1 cellular context compared by ENCODE assay signal in the genomic region with DNA sequence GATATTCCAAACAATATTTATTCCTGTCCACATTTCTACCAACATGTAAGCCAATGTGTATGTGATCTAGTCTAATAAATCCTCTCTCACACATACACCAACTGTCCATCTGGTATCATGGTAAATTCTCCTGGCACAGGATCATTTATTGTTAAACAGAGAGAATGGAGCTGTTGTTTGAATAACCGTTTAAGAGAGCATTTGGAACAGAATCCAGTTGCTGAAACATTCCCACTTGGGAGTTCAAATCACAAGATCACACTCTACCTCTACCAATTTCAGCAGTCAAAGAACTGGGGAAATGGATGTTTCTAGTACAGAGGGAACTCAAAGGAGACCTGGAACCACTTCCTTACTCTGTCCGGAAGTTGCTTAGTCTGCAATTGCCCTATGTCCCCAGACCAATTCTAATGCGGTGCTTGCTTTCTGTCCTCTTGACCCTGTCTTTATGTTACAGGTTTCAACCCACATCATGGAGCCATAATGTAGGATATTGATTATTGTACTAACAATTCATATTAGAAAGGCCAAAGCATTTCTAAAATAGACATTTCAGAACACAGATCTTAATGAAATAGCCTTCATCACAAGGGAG.
TF ChIP-seq lines count a peak whose summit lies in the region.

No MANE protein-coding gene starts in this region.

TF ChIP-seq in WTC11, 78 proteins besides CTCF, POLR2A, EP300 and RAD21 (continued from another document):
- no peak for TF ChIP-seq ZMAT4 (CRISPR knock-in tag; IDR thresholded peaks at IDR 0.05)
- TF ChIP-seq TEAD1 (CRISPR knock-in tag; IDR thresholded peaks at IDR 0.05), result no peak
- no peak for TF ChIP-seq ZNF532 (CRISPR knock-in tag; IDR thresholded peaks at IDR 0.05; ENCODE audit: borderline replicate concordance)
- TF ChIP-seq ATF6 (CRISPR knock-in tag; IDR thresholded peaks at IDR 0.05), result no peak
- TF ChIP-seq ERG (CRISPR knock-in tag; IDR thresholded peaks at IDR 0.05), result no peak
- TF ChIP-seq FOXP1 (CRISPR knock-in tag; IDR thresholded peaks at IDR 0.05; ENCODE audit: borderline replicate concordance), result no peak
- TF ChIP-seq IRF2 (CRISPR knock-in tag; IDR thresholded peaks at IDR 0.05; ENCODE audit: borderline replicate concordance, low read depth), result no peak
TF ChIP-seq in WTC11: peak in this region for 0.
